In the genomic region with DNA sequence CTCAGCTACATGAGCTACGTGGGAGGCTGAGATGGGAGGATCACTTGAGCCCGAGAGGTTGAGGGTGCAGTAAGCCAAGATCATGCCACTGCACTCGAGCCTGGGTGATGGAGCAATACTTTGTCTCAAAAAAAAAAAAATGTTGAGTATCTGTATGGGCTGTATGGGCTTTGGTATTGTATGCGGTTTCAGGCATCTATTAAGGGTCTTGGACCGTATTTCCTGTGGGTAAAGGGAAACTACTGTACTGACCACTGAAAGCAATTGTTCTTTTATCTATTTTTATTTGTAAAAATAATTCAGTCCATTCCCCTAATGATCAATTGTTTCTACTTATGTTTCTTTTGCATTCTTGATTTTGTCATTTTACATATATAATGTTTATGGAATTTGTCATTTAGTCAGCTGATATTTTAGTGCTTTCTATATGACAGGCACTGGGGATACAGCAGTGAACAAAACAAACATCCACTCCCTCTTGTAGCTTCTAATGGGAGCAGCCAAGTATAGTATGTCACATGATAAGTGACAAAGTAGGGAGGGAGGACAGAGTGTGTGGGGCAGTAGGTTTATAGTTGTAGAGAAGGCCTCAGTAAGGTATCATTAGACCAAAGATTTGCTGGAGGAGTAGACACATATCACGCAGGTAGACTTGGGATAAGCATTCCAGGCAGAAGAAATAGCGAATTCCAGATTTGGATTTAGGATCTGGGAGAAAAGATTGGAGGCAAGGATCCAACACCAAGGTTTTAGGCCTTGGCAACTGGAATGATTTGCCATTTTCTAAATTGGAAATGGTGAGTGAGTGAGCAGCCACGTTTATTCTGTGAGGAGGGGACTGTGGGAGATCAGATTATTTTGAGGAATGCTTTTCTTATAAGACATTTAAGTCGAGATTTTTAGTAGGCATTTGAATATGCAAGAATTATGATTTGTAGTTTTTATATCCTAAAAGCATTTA, we compare ENCODE assay signal across 1 cellular context.
TF ChIP-seq lines count a peak whose summit lies in the region.

No MANE protein-coding gene starts in this region.

TF ChIP-seq in HepG2, 621 proteins besides CTCF, POLR2A, EP300 and RAD21:
- TF ChIP-seq RBFOX2 (IDR thresholded peaks at IDR 0.05; ENCODE audit: low read depth, low read length) (peak; percentile 23; the same call in 1 of the 2 replicates), ZNF598 (CRISPR knock-in tag; IDR thresholded peaks at IDR 0.05; ENCODE audit: borderline replicate concordance) (no peak), HNRNPH1 (optimal IDR thresholded peaks at IDR 0.05; ENCODE audit: low read depth, low read length) (no peak), ZNF264 (CRISPR knock-in tag; IDR thresholded peaks at IDR 0.05) (no peak), POLR2AphosphoS5 (IDR thresholded peaks at IDR 0.05; ENCODE audit: low read depth, low read length) (peak; percentile 34; the same call in 1 of the 2 replicates)
TF ChIP-seq in HepG2: peak in this region for 2.
